9 cellular contexts compared by ENCODE assay signal in the genomic region with DNA sequence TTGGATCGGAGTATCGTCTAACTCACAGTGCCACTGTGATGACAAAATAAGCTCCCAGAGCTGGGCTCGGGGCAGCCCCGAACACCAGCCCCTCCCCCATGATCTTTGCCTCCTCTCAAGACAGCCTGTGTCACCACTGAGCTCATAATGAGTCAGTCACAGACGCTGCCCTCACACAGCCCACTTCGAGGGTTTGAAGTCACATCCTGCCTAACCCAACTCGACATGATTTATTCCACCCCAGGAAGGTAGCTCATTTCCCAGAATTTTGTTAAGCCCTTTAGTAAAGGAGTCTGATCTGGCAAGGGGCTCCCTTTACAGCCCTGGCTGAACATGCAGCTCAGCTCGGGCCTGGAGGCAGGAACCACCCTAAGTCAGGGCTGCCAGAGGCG. TPM values are rescaled to one million over a fixed set of nuclear protein-coding genes. Genes with fewer than 3 reads are reported as not detected.
DNase-seq lines count a peak whose midpoint lies in the region; TF ChIP-seq lines count a peak whose summit lies in the region.
"Had no signal": no experiment of that assay in that cellular context is flagged by ENCODE, and none has a peak within 500 bp of the region (broad histone marks: within the 10 kb centered on the region; RNA-seq: fewer than 3 reads in every experiment).

No MANE protein-coding gene starts in this region.

- TF ChIP-seq CTCF in osteocyte (IDR thresholded peaks at IDR 0.05): no peak
- TF ChIP-seq CTCF in tibial artery (IDR thresholded peaks at IDR 0.05): no peak

- H3K27me3 Mint-ChIP-seq in osteocyte (ENCODE audit: unreplicated experiment): no peaks in the 10 kb centered on the region

- peaks cover 0 to 100% (median 98%) of the 10 kb centered on the region in 4 donors for H3K4me1 ChIP-seq in tibial artery

- intact Hi-C loops in tibial artery (cut with DNase I; ENCODE audit: low total_unique reads): loop anchor here (5.0 kb wide), 2 partner anchors 38 to 102 kb away; no protein-coding TSS in a partner anchor

- H3K4me3 ChIP-seq in tibial artery: peak overlapping the region; percentile 22 to 40

- DNase-seq in EL (peak; percentile 99), LoVo (ENCODE audit: low spot score) (peak; percentile 58), epithelial cell of prostate (ENCODE audit: low read depth, low spot score) (no peak), osteocyte (ENCODE audit: extremely low spot score, unreplicated experiment) (no peak), tibial artery (peak; percentile 79 to 93), iPS-NIHi7 (ENCODE audit: extremely low spot score) (no peak), pons (ENCODE audit: low spot score) (no peak)
- DNase-seq in activated CD8-positive, alpha-beta memory T cell treated with anti-CD3 and anti-CD28 coated beads, Interleukin-2, amount 50 U/mL, for 1 hour (ENCODE audit: extremely low read depth): peak; percentile 93

- H3K9me3 ChIP-seq in tibial artery: no peaks in the 10 kb centered on the region

- H3K9me3 Mint-ChIP-seq in osteocyte (ENCODE audit: unreplicated experiment): no peaks in the 10 kb centered on the region

- peaks cover 5% of the 10 kb centered on the region for H3K36me3 Mint-ChIP-seq in osteocyte (ENCODE audit: unreplicated experiment)

- H3K27ac Mint-ChIP-seq in osteocyte (ENCODE audit: unreplicated experiment): peak overlapping the region; percentile 91

- H3K4me1 Mint-ChIP-seq in osteocyte (ENCODE audit: unreplicated experiment): peaks cover 98% of the 10 kb centered on the region

- peak overlapping the region; percentile 99 for H3K27ac ChIP-seq in epithelial cell of prostate
- peak overlapping the region; percentile 95 for H3K27ac ChIP-seq in tibial artery
- H3K27ac ChIP-seq: KMS-11 had no signal

- H3K4me3 Mint-ChIP-seq in osteocyte (ENCODE audit: unreplicated experiment): peak overlapping the region; percentile 39

- H3K27me3 ChIP-seq in tibial artery: no peaks in the 10 kb centered on the region

- peaks cover 0 to 6% (median 0%) of the 10 kb centered on the region in 3 donors for H3K36me3 ChIP-seq in tibial artery

RNA-seq across cellular contexts. Expression of a gene that starts 22.8 kb away (rescaled TPM):
- 938 and 1,044 TPM in 2 replicates for total RNA-seq in osteocyte

Comparison
In these comparisons a context has a peak if more than half of its experiments do, and no peak if none do; other contexts are left out.
1. DNase-seq: peak in EL (single experiment), LoVo (single experiment), activated CD8-positive, alpha-beta memory T cell treated with anti-CD3 and anti-CD28 coated beads, Interleukin-2, amount 50 U/mL, for 1 hour (single experiment) and tibial artery (2 of 2); none in epithelial cell of prostate (single experiment), osteocyte (single experiment), iPS-NIHi7 (single experiment) and pons (single experiment).